ENCODE assay signal across 23 cellular contexts in the genomic region with DNA sequence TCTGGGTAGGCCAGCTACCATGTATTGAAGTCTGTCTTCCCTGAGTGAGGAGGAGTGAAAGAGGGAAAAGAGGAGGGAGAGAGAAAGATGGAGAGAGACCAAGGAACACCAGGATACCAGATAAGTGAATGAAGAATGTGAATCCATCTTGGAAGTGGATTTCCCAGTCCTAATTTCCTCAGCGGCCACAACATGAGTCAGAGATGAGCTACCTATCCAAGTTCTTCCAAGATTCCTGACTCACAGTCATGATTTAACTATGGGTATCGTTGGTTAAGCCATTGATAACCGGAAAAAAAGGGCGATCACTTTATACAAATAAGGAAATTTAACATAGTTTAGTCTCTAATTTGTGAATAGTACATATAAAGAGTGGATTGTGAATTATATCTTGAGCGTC.
DNase-seq lines count a peak whose midpoint lies in the region; TF ChIP-seq lines count a peak whose summit lies in the region.
"Had no signal": no experiment of that assay in that cellular context is flagged by ENCODE, and none has a peak within 500 bp of the region (broad histone marks: within the 10 kb centered on the region; RNA-seq: fewer than 3 reads in every experiment).

No MANE protein-coding gene starts in this region.

- no peak for TF ChIP-seq POLR2A in breast epithelium (IDR thresholded peaks at IDR 0.05)

- no peaks in the 10 kb centered on the region for H3K36me3 Mint-ChIP-seq in MCF 10A (ENCODE audit: insufficient read depth, unreplicated experiment)

- H3K27ac ChIP-seq in breast epithelium, result no peak overlapping the region
- H3K27ac ChIP-seq: 22Rv1, SK-N-MC, upper lobe of left lung had no signal

- POLR2A ChIA-PET in MCF 10A (lab: Yijun Ruan, JAX), result no interaction called here

- H3K27ac Mint-ChIP-seq in MCF 10A (ENCODE audit: low read depth, unreplicated experiment), result no peak overlapping the region
- H3K27ac Mint-ChIP-seq: nephron progenitor cell had no signal

- H3K9me3 ChIP-seq in breast epithelium, result no peaks in the 10 kb centered on the region
- H3K9me3 ChIP-seq: HAP-1, upper lobe of left lung had no signal

- DNase-seq in MCF 10A (ENCODE audit: unreplicated experiment) (peak; percentile 20), breast epithelium (ENCODE audit: low spot score in 2 of 2) (no peak), T1000 (lab: John Stamatoyannopoulos, UW) (peak; percentile 2), fibroblast of mammary gland (ENCODE audit: low read depth) (peak; percentile 36), GM20000 (ENCODE audit: low spot score) (no peak), cerebellar cortex (ENCODE audit: low spot score) (no peak)
- DNase-seq in activated effector memory CD4-positive, alpha-beta T cell treated with anti-CD3 and anti-CD28 coated beads, Interleukin-2, amount 50 U/mL, for 16 hours, result no peak
- DNase-seq in activated CD4-positive, alpha-beta T cell treated with anti-CD3 and anti-CD28 coated beads for 4 hours, result no peak
- DNase-seq: activated CD4-positive, alpha-beta T cell treated with anti-CD3 and anti-CD28 coated beads, Interleukin-2, amount 50 U/mL, for 48 hours; activated T-cell treated with anti-CD3 and anti-CD28 coated beads, Interleukin-2, amount 50 U/mL, for 48 hours; hypothalamus; mammary epithelial cell; NCI-H1092 treated with DMSO at 0.1 percent for 48 hours; NCI-H1930; NCI-H524 treated with DMSO at 0.1 percent for 48 hours; nephron progenitor cell; NK-92 treated with Interleukin-12 subunit alpha and Interleukin-12 subunit beta, amount 100 ng/mL, for 24 hours; stimulated activated naive CD4-positive, alpha-beta T cell; T-helper 1 cell; upper lobe of left lung had no signal

- no peaks in the 10 kb centered on the region for H3K9me3 Mint-ChIP-seq in MCF 10A (ENCODE audit: unreplicated experiment)
- H3K9me3 Mint-ChIP-seq: nephron progenitor cell had no signal

- peaks cover 5% of the 10 kb centered on the region for H3K4me1 Mint-ChIP-seq in MCF 10A (ENCODE audit: insufficient read depth, unreplicated experiment)
- H3K4me1 Mint-ChIP-seq: nephron progenitor cell had no signal

- no peak overlapping the region for H3K4me3 Mint-ChIP-seq in MCF 10A (ENCODE audit: unreplicated experiment)
- H3K4me3 Mint-ChIP-seq: nephron progenitor cell had no signal

- TF ChIP-seq CTCF in MCF 10A (IDR thresholded peaks at IDR 0.05; ENCODE audit: unreplicated experiment) (no peak), breast epithelium (IDR thresholded peaks at IDR 0.05) (no peak), fibroblast of mammary gland (conservative IDR thresholded peaks at IDR 0.05; ENCODE audit: control insufficient read depth, insufficient read depth, low read depth, low read length) (no peak), GM20000 (IDR thresholded peaks at IDR 0.05; ENCODE audit: extremely low read depth, missing control alignments) (no peak)

- intact Hi-C loops in MCF 10A (cut with micrococcal nuclease) (no loop called here), breast epithelium (cut with DNase I; ENCODE audit: low total_unique reads) (no loop called here)

- BruUV-seq in MCF 10A (replicated peaks; lab: Mats Ljungman, UMichigan), result no TSS peak

- CTCF ChIA-PET in MCF 10A (lab: Yijun Ruan, JAX), result no interaction called here

- H3K4me3 ChIP-seq in breast epithelium (no peak overlapping the region), fibroblast of mammary gland (ENCODE audit: control insufficient read depth, low read depth, low read length) (no peak overlapping the region)
- H3K4me3 ChIP-seq: HAP-1, SK-N-MC, upper lobe of left lung had no signal

- no peaks in the 10 kb centered on the region for H3K27me3 ChIP-seq in breast epithelium
- H3K27me3 ChIP-seq: upper lobe of left lung had no signal

- H3K27me3 Mint-ChIP-seq in MCF 10A (ENCODE audit: insufficient read depth, unreplicated experiment), result no peaks in the 10 kb centered on the region

- H3K4me1 ChIP-seq in breast epithelium, result no peaks in the 10 kb centered on the region
- H3K4me1 ChIP-seq: HAP-1, upper lobe of left lung had no signal

- H3K36me3 ChIP-seq in breast epithelium, result no peaks in the 10 kb centered on the region
- H3K36me3 ChIP-seq: HAP-1, upper lobe of left lung had no signal

Comparison
In these comparisons a context has a peak if more than half of its experiments do, and no peak if none do; other contexts are left out.
1. DNase-seq: peak in MCF 10A (single experiment), T1000 (single experiment) and fibroblast of mammary gland (single experiment); none in breast epithelium (0 of 2), activated effector memory CD4-positive, alpha-beta T cell treated with anti-CD3 and anti-CD28 coated beads, Interleukin-2, amount 50 U/mL, for 16 hours (single experiment), GM20000 (single experiment), cerebellar cortex (single experiment) and activated CD4-positive, alpha-beta T cell treated with anti-CD3 and anti-CD28 coated beads for 4 hours (0 of 2).